In the genomic region with DNA sequence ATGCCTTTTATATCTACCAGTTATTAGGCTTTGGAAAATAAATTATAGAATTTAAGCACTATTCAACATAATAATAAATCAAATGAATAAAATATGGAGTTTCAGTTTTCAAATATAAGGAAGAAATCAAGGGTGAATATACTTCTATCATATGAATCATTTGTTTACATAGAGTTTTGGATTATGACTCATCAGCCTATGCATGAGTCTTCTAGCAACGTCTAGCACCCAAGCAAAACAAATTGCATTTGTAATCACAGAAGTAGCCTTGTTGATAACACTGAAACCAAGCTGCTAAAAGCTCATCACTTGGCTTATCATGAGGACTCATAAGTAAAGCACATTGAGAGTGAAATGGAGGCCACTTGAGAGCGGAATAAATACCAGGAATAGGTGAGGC, we compare ENCODE assay signal across 18 cellular contexts.
A peak's percentile ranks its signal among the peaks of the same experiment; 100 is the strongest.
DNase-seq lines count a peak whose midpoint lies in the region; ATAC-seq and TF ChIP-seq lines count a peak whose summit lies in the region.
"Had no signal": no experiment of that assay in that cellular context is flagged by ENCODE, and none has a peak within 500 bp of the region (broad histone marks: within the 10 kb centered on the region; RNA-seq: fewer than 3 reads in every experiment).

No MANE protein-coding gene starts in this region.

- POLR2A ChIA-PET in IMR-90 (lab: Charles Lee; ENCODE audit: unreplicated experiment) = no interaction called here

- H2BK5ac ChIP-seq in IMR-90 (ENCODE audit: low read depth, low read length, poor library complexity, severe bottlenecking) = no peak overlapping the region

- H3K18ac ChIP-seq in IMR-90 (ENCODE audit: low read depth, low read length) = no peak overlapping the region

- no peak overlapping the region for H3K9ac ChIP-seq in IMR-90 (ENCODE audit: low read depth, low read length)

- CTCF ChIA-PET in IMR-90 (lab: Yijun Ruan, JAX) = no interaction called here

- no peaks in the 10 kb centered on the region for H3K9me3 ChIP-seq in IMR-90 (ENCODE audit: control insufficient read depth, insufficient read depth, low read length)
- peaks cover 0 to 4% (median 0%) of the 10 kb centered on the region in 12 donors for H3K9me3 ChIP-seq in heart left ventricle

- no peak overlapping the region for H3K14ac ChIP-seq in IMR-90 (replicated peaks; ENCODE audit: low read depth, low read length)

- TF ChIP-seq CTCF in IMR-90 (conservative IDR thresholded peaks at IDR 0.05; ENCODE audit: low read depth, low read length) (no peak), foreskin keratinocyte (conservative IDR thresholded peaks at IDR 0.05) (no peak), heart left ventricle (IDR thresholded peaks at IDR 0.05) (no peak)

- no peak overlapping the region for H2AFZ ChIP-seq in IMR-90 (replicated peaks; ENCODE audit: low read length, poor library complexity)

- dilution Hi-C loops in IMR-90 (cut with HindIII; ENCODE audit: low sequenced_read_pairs, unreplicated experiment) = no loop called here

- no peak overlapping the region for H2BK120ac ChIP-seq in IMR-90 (ENCODE audit: low read depth, low read length)

- no peak for ATAC-seq in IMR-90 (ENCODE audit: low read depth)
- ATAC-seq in foreskin keratinocyte = peak; percentile 51
- ATAC-seq in heart left ventricle = no peak
- ATAC-seq in GM21576 (IDR thresholded peaks at IDR 0.05; ENCODE audit: unreplicated experiment) = no peak
- no peak for ATAC-seq in HG03439 (IDR thresholded peaks at IDR 0.05; ENCODE audit: unreplicated experiment)
- ATAC-seq: Panc1 had no signal

- no peak overlapping the region for H4K8ac ChIP-seq in IMR-90 (ENCODE audit: low read depth in 2 of 2, low read length in 2 of 2)

- no peaks in the 10 kb centered on the region for H3K9me1 ChIP-seq in IMR-90 (ENCODE audit: insufficient read depth, low read length)

- H3K27ac ChIP-seq in IMR-90 (ENCODE audit: insufficient read depth, low read length) (no peak overlapping the region), foreskin keratinocyte (no peak overlapping the region), heart left ventricle (no peak overlapping the region)

- no peak for TF ChIP-seq RAD21 in IMR-90 (IDR thresholded peaks at IDR 0.05; ENCODE audit: low read length)

- no peak overlapping the region for H3K56ac ChIP-seq in IMR-90 (ENCODE audit: extremely low read depth, insufficient read depth, low read length)

- in situ Hi-C loops in IMR-90 (cut with MboI; ENCODE audit: low sequenced_read_pairs) (no loop called here), SK-MEL-5 (cut with HindIII; ENCODE audit: low pct_unique_long_range_greater_than_20kb, low sequenced_read_pairs) (no loop called here)

- no peak overlapping the region for H2BK20ac ChIP-seq in IMR-90 (ENCODE audit: low read depth, low read length)

- H2AK9ac ChIP-seq in IMR-90 (replicated peaks; ENCODE audit: low read depth, low read length, poor library complexity) = no peak overlapping the region

- H4K5ac ChIP-seq in IMR-90 (ENCODE audit: low read depth, low read length) = no peak overlapping the region

- DNase-seq in DMS 273 (lab: John Stamatoyannopoulos, UW; ENCODE audit: unreplicated experiment) = peak; percentile 67
- peak; percentile 10 for DNase-seq in IMR-90
- peak; percentile 8 for DNase-seq in SK-MEL-5 (ENCODE audit: low read depth, low spot score)
- peak in 1 of 2 donors; percentile 33 for DNase-seq in foreskin keratinocyte
- no peak for DNase-seq in heart left ventricle
- no peak for DNase-seq in SKM-1 (lab: John Stamatoyannopoulos, UW; ENCODE audit: unreplicated experiment)
- DNase-seq: AML-193, DND-41, GF-D8, HFFc6, Kasumi-1, MV-4-11, NCI-H1436 treated with DMSO at 0.1 percent for 48 hours, NCI-H774, SHP77 had no signal

- no peak overlapping the region for H4K91ac ChIP-seq in IMR-90 (ENCODE audit: insufficient read depth, low read depth, low read length)

- H4K20me1 ChIP-seq in IMR-90 (ENCODE audit: insufficient read depth, low read length) = no peaks in the 10 kb centered on the region

- intact Hi-C loops in IMR-90 (cut with micrococcal nuclease) (no loop called here), heart left ventricle (cut with DNase I) (no loop called here)

- H2AK5ac ChIP-seq in IMR-90 (ENCODE audit: low read depth, low read length) = no peak overlapping the region

- no peaks in the 10 kb centered on the region for H3K4me1 ChIP-seq in IMR-90 (ENCODE audit: control insufficient read depth, insufficient read depth, low read length)
- H3K4me1 ChIP-seq in foreskin keratinocyte = no peaks in the 10 kb centered on the region
- H3K4me1 ChIP-seq in heart left ventricle = no peaks in the 10 kb centered on the region

- H3K4me3 ChIP-seq in IMR-90 (ENCODE audit: insufficient read depth, low read depth, low read length) (no peak overlapping the region), heart left ventricle (no peak overlapping the region)

- BruUV-seq in IMR-90 (replicated peaks; lab: Mats Ljungman, UMichigan) = no TSS peak

- no peak for TF ChIP-seq POLR2A in IMR-90 (IDR thresholded peaks at IDR 0.05; ENCODE audit: low read depth, low read length)
- no peak for TF ChIP-seq POLR2A in heart left ventricle (IDR thresholded peaks at IDR 0.05)

- no CpG with 5 or more reads among the region's 2 CpGs for WGBS in IMR-90 (ENCODE audit: extremely low coverage in 2 of 2, insufficient read length in 1 of 2), 2 experiments
- WGBS in heart left ventricle, 4 donors = 51 to 57% (median 56%) methylated on average over 2 of the region's 2 CpGs

- H3K27me3 ChIP-seq in IMR-90 (ENCODE audit: control insufficient read depth, insufficient read depth, low read length) (no peaks in the 10 kb centered on the region), foreskin keratinocyte (no peaks in the 10 kb centered on the region), heart left ventricle (no peaks in the 10 kb centered on the region)

- H3K79me1 ChIP-seq in IMR-90 (ENCODE audit: low read depth in 1 of 2, low read length in 2 of 2) = no peaks in the 10 kb centered on the region

- H3K4ac ChIP-seq in IMR-90 (ENCODE audit: low read depth, low read length) = no peak overlapping the region

- H3K4me2 ChIP-seq in IMR-90 (ENCODE audit: low read depth, low read length) = no peak overlapping the region

- H3K36me3 ChIP-seq in IMR-90 (ENCODE audit: control insufficient read depth, insufficient read depth, low read length) (no peaks in the 10 kb centered on the region), heart left ventricle (no peaks in the 10 kb centered on the region)

- no peak overlapping the region for H3K23ac ChIP-seq in IMR-90 (ENCODE audit: low read depth, low read length)

- H2BK15ac ChIP-seq in IMR-90 (ENCODE audit: low read depth, low read length) = no peak overlapping the region

TF ChIP-seq in IMR-90, 13 proteins besides CTCF, POLR2A, EP300 and RAD21:
- no peak for TF ChIP-seq SMC3 (IDR thresholded peaks at IDR 0.05; ENCODE audit: low read depth, low read length)
- TF ChIP-seq FOS (IDR thresholded peaks at IDR 0.05; ENCODE audit: low read depth, low read length) = peak; percentile 48

Comparison
In these comparisons a context has a peak if more than half of its experiments do, and no peak if none do; other contexts are left out.
1. DNase-seq: peak in DMS 273 (single experiment), IMR-90 (single experiment) and SK-MEL-5 (single experiment); none in heart left ventricle (0 of 5) and SKM-1 (single experiment).